9 cellular contexts compared by ENCODE assay signal in genomic region chr17:16991349-16992009, GRCh38. TPM values are rescaled to one million over a fixed set of nuclear protein-coding genes. Genes with fewer than 3 reads are reported as not detected.
DNase-seq lines count a peak whose midpoint lies in the region; ATAC-seq, FAIRE-seq and TF ChIP-seq lines count a peak whose summit lies in the region.
"Had no signal": no experiment of that assay in that cellular context is flagged by ENCODE, and none has a peak within 500 bp of the region (broad histone marks: within the 10 kb centered on the region; RNA-seq: fewer than 3 reads in every experiment).

No MANE protein-coding gene starts in this region.

- WGBS in gastroesophageal sphincter (ENCODE audit: low coverage in 1 of 2), 2 donors, result 20% methylated on average over 1 of the region's 16 CpGs; no CpG with 5 or more reads in 1 of the 2 donors
- WGBS in ovary, 3 donors, result 15 to 22% (median 21%) methylated on average over 15 to 16 of the region's 16 CpGs
- WGBS in tibial nerve, 2 donors, result 19% methylated on average over 15 to 16 of the region's 16 CpGs

- no peak overlapping the region for H3K27ac ChIP-seq in gastroesophageal sphincter
- no peak overlapping the region for H3K27ac ChIP-seq in ovary
- H3K27ac ChIP-seq in tibial nerve, result no peak overlapping the region

- ATAC-seq in gastroesophageal sphincter (peak; percentile 65), HG02970 (IDR thresholded peaks at IDR 0.05; ENCODE audit: low FRiP score, unreplicated experiment) (no peak)

- H3K27me3 ChIP-seq in gastroesophageal sphincter (no peaks in the 10 kb centered on the region), ovary (no peaks in the 10 kb centered on the region), tibial nerve (no peaks in the 10 kb centered on the region)

- TF ChIP-seq POLR2A in gastroesophageal sphincter (IDR thresholded peaks at IDR 0.05), result no peak
- no peak for TF ChIP-seq POLR2A in ovary (IDR thresholded peaks at IDR 0.05)
- TF ChIP-seq POLR2A in tibial nerve (IDR thresholded peaks at IDR 0.05), result no peak

- no peak overlapping the region for H3K4me3 ChIP-seq in gastroesophageal sphincter
- H3K4me3 ChIP-seq in ovary, result no peak overlapping the region
- no peak overlapping the region for H3K4me3 ChIP-seq in tibial nerve

- DNase-seq in COLO829 (ENCODE audit: low spot score), result peak; percentile 69
- peak; percentile 81 for DNase-seq in HTR-8/SVneo (ENCODE audit: insufficient read length, low spot score)
- peak; percentile 78 for DNase-seq in SK-MEL-5 (ENCODE audit: low read depth, low spot score)
- peak; percentile 74 for DNase-seq in activated gamma-delta T cell treated with Interleukin-2 at 50 U/mL for 16 hours
- DNase-seq in ovary, result peak; percentile 39 to 79 (median 64)
- DNase-seq in tibial nerve (ENCODE audit: low spot score in 2 of 2), result peak; percentile 73 to 84

- peak; percentile 96 for FAIRE-seq in HTR-8/SVneo (lab: Jason Lieb, UNC)
- FAIRE-seq: TTC549 had no signal

- peak in 3 of 4 experiments; percentile 66 to 83 (median 76) for TF ChIP-seq CTCF in gastroesophageal sphincter (IDR thresholded peaks at IDR 0.05)
- no peak for TF ChIP-seq CTCF in ovary (IDR thresholded peaks at IDR 0.05)
- peak; percentile 67 to 83 (median 74) for TF ChIP-seq CTCF in tibial nerve (IDR thresholded peaks at IDR 0.05)

- in situ Hi-C loops in SK-MEL-5 (cut with HindIII; ENCODE audit: low pct_unique_long_range_greater_than_20kb, low sequenced_read_pairs), result no loop called here

- H3K36me3 ChIP-seq in gastroesophageal sphincter (no peaks in the 10 kb centered on the region), ovary (no peaks in the 10 kb centered on the region), tibial nerve (no peaks in the 10 kb centered on the region)

- intact Hi-C loops in ovary (cut with DNase I), result no loop called here

- H3K9me3 ChIP-seq in gastroesophageal sphincter (no peaks in the 10 kb centered on the region), ovary (no peaks in the 10 kb centered on the region), tibial nerve (no peaks in the 10 kb centered on the region)

- TF ChIP-seq EP300 in gastroesophageal sphincter (IDR thresholded peaks at IDR 0.05), result no peak
- no peak for TF ChIP-seq EP300 in ovary (IDR thresholded peaks at IDR 0.05)
- no peak for TF ChIP-seq EP300 in tibial nerve (IDR thresholded peaks at IDR 0.05)

- peaks cover 0 to 14% (median 0%) of the 10 kb centered on the region in 3 donors for H3K4me1 ChIP-seq in gastroesophageal sphincter
- H3K4me1 ChIP-seq in ovary (ENCODE audit: insufficient read depth), result no peaks in the 10 kb centered on the region
- peaks cover 0 to 32% (median 9%) of the 10 kb centered on the region in 4 donors for H3K4me1 ChIP-seq in tibial nerve

RNA-seq across cellular contexts. Expression of gene TNFRSF13B, which starts 19.6 kb away (rescaled TPM):
- total RNA-seq in SK-MEL-5 (2014; rRNA removed; shearing (Covaris generic)), result not detected in 2 replicates
- not detected in 2 replicates for polyA plus RNA-seq in SK-MEL-5 (2015; cell fraction: cytosol; rRNA removed)
- polyA plus RNA-seq in SK-MEL-5 (2015; cell fraction: nucleus; rRNA removed), result not detected in 2 replicates
- total RNA-seq in gastroesophageal sphincter, result under 1 TPM in 1 of 4 donors, not detected in 3; 0.81 TPM
- total RNA-seq in ovary, result not detected
- polyA plus RNA-seq in ovary, result under 1 TPM in 1 of 2 donors, not detected in 1; 0.53 TPM
- not detected for total RNA-seq in tibial nerve

RNA-seq across cellular contexts. Expression of gene MPRIP, which starts 50.8 kb away (rescaled TPM):
- 85.5 and 87.9 TPM in 2 replicates for total RNA-seq in SK-MEL-5 (2014; rRNA removed; shearing (Covaris generic))
- polyA plus RNA-seq in SK-MEL-5 (2015; cell fraction: cytosol; rRNA removed), result 101 and 118 TPM in 2 replicates
- 106 and 128 TPM in 2 replicates for polyA plus RNA-seq in SK-MEL-5 (2015; cell fraction: nucleus; rRNA removed)
- total RNA-seq in gastroesophageal sphincter, result 100 to 1,000 TPM; 113 to 233 (median 155) TPM
- 100 to 1,000 TPM in 5 of 7 donors, 10 to 100 TPM in 2; 72.3 to 256 (median 228) TPM for total RNA-seq in ovary
- polyA plus RNA-seq in ovary, result 100 to 1,000 TPM; 111 to 184 TPM
- total RNA-seq in tibial nerve, result 100 to 1,000 TPM; 216 to 291 (median 265) TPM

Comparison
In these comparisons a context has a peak if more than half of its experiments do, and no peak if none do; other contexts are left out.
1. CTCF ChIP-seq: peak in gastroesophageal sphincter (3 of 4) and tibial nerve (5 of 5); none in ovary (0 of 3).
2. Peak in every context shown above with its lines, with median percentiles within 50 percentile points of each other: DNase-seq.